In genomic region chr1:52420713-52421112, GRCh38 we compare ENCODE assay signal across 25 cellular contexts.
"Had no signal": no experiment of that assay in that cellular context is flagged by ENCODE, and none has a peak within 500 bp of the region (broad histone marks: within the 10 kb centered on the region; RNA-seq: fewer than 3 reads in every experiment).

No MANE protein-coding gene starts in this region.

- H3K4me3 ChIP-seq: coronary artery, esophagus squamous epithelium, heart right ventricle, lower lobe of right lung, psoas muscle, sigmoid colon, spleen, suprapubic skin, transverse colon, vagina had no signal

- H3K27ac ChIP-seq: coronary artery, esophagus squamous epithelium, heart right ventricle, lower lobe of right lung, psoas muscle, sigmoid colon, spleen, suprapubic skin, vagina had no signal

- H3K9me3 ChIP-seq: esophagus squamous epithelium, heart right ventricle, lower lobe of right lung, psoas muscle, sigmoid colon, spleen, suprapubic skin, transverse colon, vagina had no signal

- H3K27me3 ChIP-seq: esophagus squamous epithelium, heart right ventricle, sigmoid colon, spleen, suprapubic skin, transverse colon, vagina had no signal

- H3K27me3 Mint-ChIP-seq: natural killer cell treated with Interleukin-12 subunit alpha and Interleukin-12 subunit beta and Interleukin-15 and Interleukin-18, amount 100 ng/mL, for 72 hours; stimulated activated memory B cell treated with anti-CD40 and anti-IgM and Interleukin-4, amounts not matched to agents 10 μg/mL and 1 μg/mL and 100 μg/mL, for 72 hours; stimulated activated naive CD8-positive, alpha-beta T cell treated with anti-CD3 and anti-CD28 coated beads, Interleukin-15, amount 100 ng/mL, for 72 hours had no signal

- H3K27ac Mint-ChIP-seq: stimulated activated memory B cell treated with anti-CD40 and anti-IgM and Interleukin-4, amounts not matched to agents 10 μg/mL and 1 μg/mL and 100 μg/mL, for 72 hours; stimulated activated naive CD8-positive, alpha-beta T cell treated with anti-CD3 and anti-CD28 coated beads, Interleukin-15, amount 100 ng/mL, for 72 hours had no signal

- H3K4me1 ChIP-seq: esophagus squamous epithelium, lower lobe of right lung, psoas muscle, sigmoid colon, suprapubic skin, vagina had no signal

- DNase-seq: dermis blood vessel endothelial cell; effector memory CD4-positive, alpha-beta T cell; erythroblast; esophagus squamous epithelium; foreskin melanocyte; glutamatergic neuron; heart right ventricle; hippocampal formation; left cardiac atrium; left ventricle myocardium superior; lower lobe of right lung; posterior cingulate gyrus; psoas muscle; right cardiac atrium; sigmoid colon; spleen; stimulated activated CD4-positive, alpha-beta T cell treated with anti-CD3 and anti-CD28 coated beads, Interleukin-4, amount 100 ng/mL, for 4 hours; stimulated activated naive CD8-positive, alpha-beta T cell treated with anti-CD3 and anti-CD28 coated beads, Interleukin-15, amount 100 ng/mL, for 72 hours; transverse colon had no signal

- ATAC-seq: heart right ventricle; left cardiac atrium; left ventricle myocardium superior; lower lobe of right lung; natural killer cell treated with Interleukin-12 subunit alpha and Interleukin-12 subunit beta and Interleukin-15 and Interleukin-18, amount 100 ng/mL, for 72 hours; psoas muscle; right cardiac atrium; stimulated activated memory B cell treated with anti-CD40 and anti-IgM and Interleukin-4, amounts not matched to agents 10 μg/mL and 1 μg/mL and 100 μg/mL, for 72 hours; stimulated activated naive CD8-positive, alpha-beta T cell treated with anti-CD3 and anti-CD28 coated beads, Interleukin-15, amount 100 ng/mL, for 72 hours had no signal

- H3K4me3 Mint-ChIP-seq: natural killer cell treated with Interleukin-12 subunit alpha and Interleukin-12 subunit beta and Interleukin-15 and Interleukin-18, amount 100 ng/mL, for 72 hours; neural crest cell; stimulated activated memory B cell treated with anti-CD40 and anti-IgM and Interleukin-4, amounts not matched to agents 10 μg/mL and 1 μg/mL and 100 μg/mL, for 72 hours; stimulated activated naive CD8-positive, alpha-beta T cell treated with anti-CD3 and anti-CD28 coated beads, Interleukin-15, amount 100 ng/mL, for 72 hours had no signal

- H3K4me1 Mint-ChIP-seq: neural crest cell had no signal

- H3K9me3 Mint-ChIP-seq: natural killer cell treated with Interleukin-12 subunit alpha and Interleukin-12 subunit beta and Interleukin-15 and Interleukin-18, amount 100 ng/mL, for 72 hours; neural crest cell; stimulated activated memory B cell treated with anti-CD40 and anti-IgM and Interleukin-4, amounts not matched to agents 10 μg/mL and 1 μg/mL and 100 μg/mL, for 72 hours; stimulated activated naive CD8-positive, alpha-beta T cell treated with anti-CD3 and anti-CD28 coated beads, Interleukin-15, amount 100 ng/mL, for 72 hours had no signal
